Comparison of ENCODE assay signal across 1 cellular context in the genomic region with DNA sequence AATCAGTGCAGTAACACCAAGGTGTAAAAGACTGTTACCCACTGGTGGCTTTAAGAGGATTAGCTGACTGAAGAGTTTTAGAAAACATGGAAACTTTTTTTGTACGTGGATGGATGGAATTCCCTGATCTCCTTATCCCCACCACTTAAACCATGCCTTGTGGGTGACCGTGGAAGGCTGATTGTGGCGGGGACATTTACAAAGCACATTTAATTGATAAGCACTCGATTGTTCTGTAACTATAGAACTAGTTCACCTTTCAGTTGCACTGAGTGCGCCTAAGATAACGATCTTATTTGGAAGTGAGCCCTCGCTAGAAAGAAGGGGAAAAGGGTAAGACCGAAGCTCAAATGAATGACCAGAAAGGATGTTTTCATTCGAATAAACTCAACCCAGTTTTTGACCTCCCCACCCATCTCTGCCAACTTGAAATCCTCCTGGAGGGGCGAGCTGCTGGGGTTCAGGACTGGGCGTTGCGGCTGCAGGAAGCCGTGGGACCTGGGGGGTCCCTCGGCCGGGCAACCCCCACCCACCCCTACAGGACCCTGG.
TF ChIP-seq lines count a peak whose summit lies in the region.

No MANE protein-coding gene starts in this region.

TF ChIP-seq in WTC11, 78 proteins besides CTCF, POLR2A, EP300 and RAD21 (continued from another document):
- TF ChIP-seq, protein P1, sequence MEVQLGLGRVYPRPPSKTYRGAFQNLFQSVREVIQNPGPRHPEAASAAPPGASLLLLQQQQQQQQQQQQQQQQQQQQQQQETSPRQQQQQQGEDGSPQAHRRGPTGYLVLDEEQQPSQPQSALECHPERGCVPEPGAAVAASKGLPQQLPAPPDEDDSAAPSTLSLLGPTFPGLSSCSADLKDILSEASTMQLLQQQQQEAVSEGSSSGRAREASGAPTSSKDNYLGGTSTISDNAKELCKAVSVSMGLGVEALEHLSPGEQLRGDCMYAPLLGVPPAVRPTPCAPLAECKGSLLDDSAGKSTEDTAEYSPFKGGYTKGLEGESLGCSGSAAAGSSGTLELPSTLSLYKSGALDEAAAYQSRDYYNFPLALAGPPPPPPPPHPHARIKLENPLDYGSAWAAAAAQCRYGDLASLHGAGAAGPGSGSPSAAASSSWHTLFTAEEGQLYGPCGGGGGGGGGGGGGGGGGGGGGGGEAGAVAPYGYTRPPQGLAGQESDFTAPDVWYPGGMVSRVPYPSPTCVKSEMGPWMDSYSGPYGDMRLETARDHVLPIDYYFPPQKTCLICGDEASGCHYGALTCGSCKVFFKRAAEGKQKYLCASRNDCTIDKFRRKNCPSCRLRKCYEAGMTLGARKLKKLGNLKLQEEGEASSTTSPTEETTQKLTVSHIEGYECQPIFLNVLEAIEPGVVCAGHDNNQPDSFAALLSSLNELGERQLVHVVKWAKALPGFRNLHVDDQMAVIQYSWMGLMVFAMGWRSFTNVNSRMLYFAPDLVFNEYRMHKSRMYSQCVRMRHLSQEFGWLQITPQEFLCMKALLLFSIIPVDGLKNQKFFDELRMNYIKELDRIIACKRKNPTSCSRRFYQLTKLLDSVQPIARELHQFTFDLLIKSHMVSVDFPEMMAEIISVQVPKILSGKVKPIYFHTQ (CRISPR knock-in tag; IDR thresholded peaks at IDR 0.05): no peak
TF ChIP-seq in WTC11: peak in this region for 2.
